8 cellular contexts compared by ENCODE assay signal in genomic region chr3:197801801-197802504, GRCh38. TPM values are rescaled to one million over a fixed set of nuclear protein-coding genes. Genes with fewer than 3 reads are reported as not detected.
DNase-seq lines count a peak whose midpoint lies in the region; ATAC-seq, FAIRE-seq and TF ChIP-seq lines count a peak whose summit lies in the region.

No MANE protein-coding gene starts in this region.

- POLR2A ChIA-PET in CD4-positive, alpha-beta memory T cell (lab: Charles Lee; ENCODE audit: partially characterized antibody), result interaction anchor here (1.1 to 2.3 kb wide), 2 partner anchors 9 to 11 kb away, joined by 5 to 9 read pairs; partner anchors contain the start of gene LRCH3

- H3K9me3 ChIP-seq in CD4-positive, alpha-beta memory T cell (ENCODE audit: control insufficient read depth in 1 of 2, low read length in 2 of 2), result no peaks in the 10 kb centered on the region
- H3K9me3 ChIP-seq in Peyer's patch, result no peaks in the 10 kb centered on the region

- H3K36me3 Mint-ChIP-seq in CD4-positive, alpha-beta memory T cell, result peaks cover 4% of the 10 kb centered on the region in 2 donors
- H3K36me3 Mint-ChIP-seq in dendritic cell treated with granulocyte-macrophage colony-stimulating factor and Interleukin-4, amounts not matched to agents 40 ng/mL and 50 ng/mL, for 4 days (ENCODE audit: low read depth), result no peaks in the 10 kb centered on the region
- peaks cover 13% of the 10 kb centered on the region for H3K36me3 Mint-ChIP-seq in stimulated activated effector memory CD8-positive, alpha-beta T cell treated with anti-CD3 and anti-CD28 coated beads, Interleukin-12 subunit alpha, Interleukin-12 subunit beta, amount 100 ng/mL, for 72 hours

- H3K27ac Mint-ChIP-seq in CD4-positive, alpha-beta memory T cell, result peak overlapping the region; percentile 74 to 84 (median 77)
- H3K27ac Mint-ChIP-seq in dendritic cell treated with granulocyte-macrophage colony-stimulating factor and Interleukin-4, amounts not matched to agents 40 ng/mL and 50 ng/mL, for 4 days, result peak overlapping the region; percentile 61
- peak overlapping the region; percentile 63 for H3K27ac Mint-ChIP-seq in stimulated activated effector memory CD8-positive, alpha-beta T cell treated with anti-CD3 and anti-CD28 coated beads, Interleukin-12 subunit alpha, Interleukin-12 subunit beta, amount 100 ng/mL, for 72 hours

- peaks cover 44% of the 10 kb centered on the region for H3K4me1 ChIP-seq in CD4-positive, alpha-beta memory T cell (ENCODE audit: insufficient read depth, low read length)
- peaks cover 0 to 8% (median 3%) of the 10 kb centered on the region in 4 donors for H3K4me1 ChIP-seq in Peyer's patch

- H3K27me3 Mint-ChIP-seq in CD4-positive, alpha-beta memory T cell, result no peaks in the 10 kb centered on the region
- no peaks in the 10 kb centered on the region for H3K27me3 Mint-ChIP-seq in dendritic cell treated with granulocyte-macrophage colony-stimulating factor and Interleukin-4, amounts not matched to agents 40 ng/mL and 50 ng/mL, for 4 days

- CTCF ChIA-PET in CD4-positive, alpha-beta memory T cell (lab: Charles Lee; ENCODE audit: partially characterized antibody), result interaction anchor here (0.9 to 1.5 kb wide), 3 partner anchors 11 to 18 kb away, joined by 4 to 7 read pairs (median 6); partner anchors contain the start of gene LRCH3

- no peaks in the 10 kb centered on the region for H3K27me3 ChIP-seq in CD4-positive, alpha-beta memory T cell (ENCODE audit: insufficient read depth, low read length)
- no peaks in the 10 kb centered on the region for H3K27me3 ChIP-seq in Peyer's patch

- H3K36me3 ChIP-seq in CD4-positive, alpha-beta memory T cell (ENCODE audit: insufficient read depth, low read length), result no peaks in the 10 kb centered on the region
- H3K36me3 ChIP-seq in Peyer's patch, result no peaks in the 10 kb centered on the region

- intact Hi-C loops in CD4-positive, alpha-beta memory T cell (cut with micrococcal nuclease), result loop anchor here (1.0 to 5.0 kb wide), 3 partner anchors 11 to 205 kb away; partner anchors contain the start of gene LRCH3
- intact Hi-C loops in dendritic cell treated with granulocyte-macrophage colony-stimulating factor and Interleukin-4, amounts not matched to agents 40 ng/mL and 50 ng/mL, for 4 days (cut with micrococcal nuclease), result no loop called here
- intact Hi-C loops in lower leg skin (cut with DNase I; ENCODE audit: low total_unique reads), result no loop called here

- H3K4me3 Mint-ChIP-seq in CD4-positive, alpha-beta memory T cell, result peak overlapping the region in 5 of 8 donors; percentile 3 to 56 (median 24)
- no peak overlapping the region for H3K4me3 Mint-ChIP-seq in dendritic cell treated with granulocyte-macrophage colony-stimulating factor and Interleukin-4, amounts not matched to agents 40 ng/mL and 50 ng/mL, for 4 days
- H3K4me3 Mint-ChIP-seq in stimulated activated effector memory CD8-positive, alpha-beta T cell treated with anti-CD3 and anti-CD28 coated beads, Interleukin-12 subunit alpha, Interleukin-12 subunit beta, amount 100 ng/mL, for 72 hours, result peak overlapping the region; percentile 5

- TF ChIP-seq POLR2A in Peyer's patch (IDR thresholded peaks at IDR 0.05) (no peak), lower leg skin (IDR thresholded peaks at IDR 0.05) (no peak)

- WGBS in lower leg skin, 2 donors, result 42 to 53% methylated on average over 3 of the region's 3 CpGs

- no peak overlapping the region for H3K27ac ChIP-seq in CD4-positive, alpha-beta memory T cell (ENCODE audit: low read depth, low read length)
- H3K27ac ChIP-seq in Peyer's patch, result peak overlapping the region in 1 of 4 donors; percentile 14

- peak; percentile 88 for ATAC-seq in stimulated activated effector memory CD8-positive, alpha-beta T cell treated with anti-CD3 and anti-CD28 coated beads, Interleukin-12 subunit alpha, Interleukin-12 subunit beta, amount 100 ng/mL, for 72 hours
- ATAC-seq in GM19467 (IDR thresholded peaks at IDR 0.05; ENCODE audit: unreplicated experiment), result no peak

- H3K4me1 Mint-ChIP-seq in CD4-positive, alpha-beta memory T cell, result peaks cover 34 to 60% (median 44%) of the 10 kb centered on the region in 4 donors
- peaks cover 40% of the 10 kb centered on the region for H3K4me1 Mint-ChIP-seq in dendritic cell treated with granulocyte-macrophage colony-stimulating factor and Interleukin-4, amounts not matched to agents 40 ng/mL and 50 ng/mL, for 4 days (ENCODE audit: low read depth)
- H3K4me1 Mint-ChIP-seq in stimulated activated effector memory CD8-positive, alpha-beta T cell treated with anti-CD3 and anti-CD28 coated beads, Interleukin-12 subunit alpha, Interleukin-12 subunit beta, amount 100 ng/mL, for 72 hours, result peaks cover 43% of the 10 kb centered on the region

- TF ChIP-seq CTCF in Peyer's patch (IDR thresholded peaks at IDR 0.05), result peak; percentile 13 to 42 (median 33)
- TF ChIP-seq CTCF in lower leg skin (IDR thresholded peaks at IDR 0.05), result no peak

- no peaks in the 10 kb centered on the region for H3K9me3 Mint-ChIP-seq in CD4-positive, alpha-beta memory T cell
- H3K9me3 Mint-ChIP-seq in dendritic cell treated with granulocyte-macrophage colony-stimulating factor and Interleukin-4, amounts not matched to agents 40 ng/mL and 50 ng/mL, for 4 days, result no peaks in the 10 kb centered on the region
- no peaks in the 10 kb centered on the region for H3K9me3 Mint-ChIP-seq in stimulated activated effector memory CD8-positive, alpha-beta T cell treated with anti-CD3 and anti-CD28 coated beads, Interleukin-12 subunit alpha, Interleukin-12 subunit beta, amount 100 ng/mL, for 72 hours

- peak; percentile 20 to 48 (median 36) for DNase-seq in CD4-positive, alpha-beta memory T cell
- DNase-seq in GM19239 (ENCODE audit: insufficient read length, low spot score) (no peak), Peyer's patch (peak in 1 of 3 donors; percentile 49), hepatic stellate cell (ENCODE audit: low spot score) (no peak), lower leg skin (ENCODE audit: low spot score in 2 of 2) (no peak)
- peak in 1 of 2 donors; percentile 65 for DNase-seq in stimulated activated effector memory CD8-positive, alpha-beta T cell treated with anti-CD3 and anti-CD28 coated beads, Interleukin-12 subunit alpha, Interleukin-12 subunit beta, amount 100 ng/mL, for 72 hours (ENCODE audit: low spot score in 2 of 2)

- peak; percentile 86 for FAIRE-seq in GM19239 (lab: Jason Lieb, UNC)

- no peak overlapping the region for H3K4me3 ChIP-seq in CD4-positive, alpha-beta memory T cell (ENCODE audit: low read length in 2 of 2)
- H3K4me3 ChIP-seq in Peyer's patch (no peak overlapping the region), lower leg skin (ENCODE audit: low read depth, poor library complexity, severe bottlenecking) (no peak overlapping the region)

RNA-seq across cellular contexts. Expression of gene LRCH3, which starts 10.9 kb away (rescaled TPM):
- 10 to 100 TPM; 76.0 to 87.7 TPM for total RNA-seq in CD4-positive, alpha-beta memory T cell
- 10 to 100 TPM in 1 of 2 donors, 1 to 10 TPM in 1; 7.4 to 21.5 TPM for polyA plus RNA-seq in CD4-positive, alpha-beta memory T cell
- total RNA-seq in Peyer's patch (10 to 100 TPM; 31.2 to 90.0 (median 41.7) TPM), lower leg skin (10 to 100 TPM; 22.5 to 34.3 (median 27.7) TPM)

RNA-seq across cellular contexts. Expression of gene FYTTD1, which starts 52.3 kb away (rescaled TPM):
- total RNA-seq in CD4-positive, alpha-beta memory T cell, result 10 to 100 TPM; 60.0 to 60.2 TPM
- 100 to 1,000 TPM in 1 of 2 donors, 10 to 100 TPM in 1; 98.6 to 120 TPM for polyA plus RNA-seq in CD4-positive, alpha-beta memory T cell
- total RNA-seq in Peyer's patch (10 to 100 TPM; 15.4 to 62.7 (median 27.4) TPM), lower leg skin (10 to 100 TPM; 44.6 to 65.1 (median 54.3) TPM)

Comparison
In these comparisons a context has a peak if more than half of its experiments do, and no peak if none do; other contexts are left out.
1. DNase-seq: peak in CD4-positive, alpha-beta memory T cell (5 of 5); none in GM19239 (single experiment), hepatic stellate cell (single experiment) and lower leg skin (0 of 2).
2. CTCF ChIP-seq: peak in Peyer's patch (6 of 6); none in lower leg skin (0 of 3).
3. Peak in every context shown above with its lines, with median percentiles within 50 percentile points of each other: H3K27ac Mint-ChIP-seq.